In genomic region chr2:201780674-201781582, GRCh38 we compare ENCODE assay signal across 1 cellular context.
TF ChIP-seq lines count a peak whose summit lies in the region.

TSS of gene ALS2 (minus strand) at chr2:201780933. CDS start at chr2:201768885, 12,048 bp downstream.

TF ChIP-seq in HEK293, 187 proteins besides CTCF, POLR2A, EP300 and RAD21 (continued from another document and continues in another):
- TF ChIP-seq ZFP3 (tag by site-specific recombination; IDR thresholded peaks at IDR 0.05; ENCODE audit: low read depth): no peak
- no peak for TF ChIP-seq ZNF292 (tag by site-specific recombination; IDR thresholded peaks at IDR 0.05; ENCODE audit: borderline replicate concordance, low read depth)
- TF ChIP-seq ZNF23 (tag by site-specific recombination; IDR thresholded peaks at IDR 0.05; ENCODE audit: borderline replicate concordance): no peak
- TF ChIP-seq HOXC10 (CRISPR knock-in tag; IDR thresholded peaks at IDR 0.05): no peak
- peak; percentile 63; the same call in 1 of the 2 replicates for TF ChIP-seq PATZ1 (tag by site-specific recombination; IDR thresholded peaks at IDR 0.05)
- no peak for TF ChIP-seq ZNF404 (tag by site-specific recombination; IDR thresholded peaks at IDR 0.05)
- peak; percentile 70; the same call in 1 of the 2 replicates for TF ChIP-seq ZFP37 (tag by site-specific recombination; IDR thresholded peaks at IDR 0.05)
- TF ChIP-seq KLF17 (tag by site-specific recombination; IDR thresholded peaks at IDR 0.05): peak; percentile 46; the same call in 1 of the 2 replicates
- TF ChIP-seq ZNF529 (tag by site-specific recombination; IDR thresholded peaks at IDR 0.05; ENCODE audit: insufficient replicate concordance): no peak
- TF ChIP-seq, protein P1, sequence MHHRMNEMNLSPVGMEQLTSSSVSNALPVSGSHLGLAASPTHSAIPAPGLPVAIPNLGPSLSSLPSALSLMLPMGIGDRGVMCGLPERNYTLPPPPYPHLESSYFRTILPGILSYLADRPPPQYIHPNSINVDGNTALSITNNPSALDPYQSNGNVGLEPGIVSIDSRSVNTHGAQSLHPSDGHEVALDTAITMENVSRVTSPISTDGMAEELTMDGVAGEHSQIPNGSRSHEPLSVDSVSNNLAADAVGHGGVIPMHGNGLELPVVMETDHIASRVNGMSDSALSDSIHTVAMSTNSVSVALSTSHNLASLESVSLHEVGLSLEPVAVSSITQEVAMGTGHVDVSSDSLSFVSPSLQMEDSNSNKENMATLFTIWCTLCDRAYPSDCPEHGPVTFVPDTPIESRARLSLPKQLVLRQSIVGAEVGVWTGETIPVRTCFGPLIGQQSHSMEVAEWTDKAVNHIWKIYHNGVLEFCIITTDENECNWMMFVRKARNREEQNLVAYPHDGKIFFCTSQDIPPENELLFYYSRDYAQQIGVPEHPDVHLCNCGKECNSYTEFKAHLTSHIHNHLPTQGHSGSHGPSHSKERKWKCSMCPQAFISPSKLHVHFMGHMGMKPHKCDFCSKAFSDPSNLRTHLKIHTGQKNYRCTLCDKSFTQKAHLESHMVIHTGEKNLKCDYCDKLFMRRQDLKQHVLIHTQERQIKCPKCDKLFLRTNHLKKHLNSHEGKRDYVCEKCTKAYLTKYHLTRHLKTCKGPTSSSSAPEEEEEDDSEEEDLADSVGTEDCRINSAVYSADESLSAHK (tag by site-specific recombination; IDR thresholded peaks at IDR 0.05): no peak
- TF ChIP-seq ZNF530 (tag by site-specific recombination; IDR thresholded peaks at IDR 0.05; ENCODE audit: low read depth): no peak
- no peak for TF ChIP-seq ZNF654 (tag by site-specific recombination; IDR thresholded peaks at IDR 0.05; ENCODE audit: low read depth)
- TF ChIP-seq ZIC2 (tag by site-specific recombination; IDR thresholded peaks at IDR 0.05): 0 out of 2 replicates have a peak, but pooled peaks have one; percentile 41
- TF ChIP-seq ZNF335 (tag by site-specific recombination; conservative IDR thresholded peaks at IDR 0.05): peak; percentile 93
- TF ChIP-seq ZNF677 (tag by site-specific recombination; IDR thresholded peaks at IDR 0.05): no peak
- TF ChIP-seq ZXDB (tag by site-specific recombination; IDR thresholded peaks at IDR 0.05): peak; percentile 51
- TF ChIP-seq ZNF624 (tag by site-specific recombination; IDR thresholded peaks at IDR 0.05): no peak
- no peak for TF ChIP-seq OSR2 (tag by site-specific recombination; IDR thresholded peaks at IDR 0.05)
- peak; percentile 75 for TF ChIP-seq SP2 (tag by site-specific recombination; IDR thresholded peaks at IDR 0.05)
- TF ChIP-seq, protein P2, sequence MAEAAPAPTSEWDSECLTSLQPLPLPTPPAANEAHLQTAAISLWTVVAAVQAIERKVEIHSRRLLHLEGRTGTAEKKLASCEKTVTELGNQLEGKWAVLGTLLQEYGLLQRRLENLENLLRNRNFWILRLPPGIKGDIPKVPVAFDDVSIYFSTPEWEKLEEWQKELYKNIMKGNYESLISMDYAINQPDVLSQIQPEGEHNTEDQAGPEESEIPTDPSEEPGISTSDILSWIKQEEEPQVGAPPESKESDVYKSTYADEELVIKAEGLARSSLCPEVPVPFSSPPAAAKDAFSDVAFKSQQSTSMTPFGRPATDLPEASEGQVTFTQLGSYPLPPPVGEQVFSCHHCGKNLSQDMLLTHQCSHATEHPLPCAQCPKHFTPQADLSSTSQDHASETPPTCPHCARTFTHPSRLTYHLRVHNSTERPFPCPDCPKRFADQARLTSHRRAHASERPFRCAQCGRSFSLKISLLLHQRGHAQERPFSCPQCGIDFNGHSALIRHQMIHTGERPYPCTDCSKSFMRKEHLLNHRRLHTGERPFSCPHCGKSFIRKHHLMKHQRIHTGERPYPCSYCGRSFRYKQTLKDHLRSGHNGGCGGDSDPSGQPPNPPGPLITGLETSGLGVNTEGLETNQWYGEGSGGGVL (tag by site-specific recombination; IDR thresholded peaks at IDR 0.05): 0 out of 2 replicates have a peak, but pooled peaks have one; percentile 22
- TF ChIP-seq ZNF433 (tag by site-specific recombination; IDR thresholded peaks at IDR 0.05; ENCODE audit: low read depth): no peak
- no peak for TF ChIP-seq ZNF791 (tag by site-specific recombination; IDR thresholded peaks at IDR 0.05)
- TF ChIP-seq ZNF423 (tag by site-specific recombination; IDR thresholded peaks at IDR 0.05): no peak
- TF ChIP-seq ZNF266 (tag by site-specific recombination; IDR thresholded peaks at IDR 0.05; ENCODE audit: low read depth): no peak
- peak; percentile 44 for TF ChIP-seq SP7 (tag by site-specific recombination; IDR thresholded peaks at IDR 0.05)
- no peak for TF ChIP-seq BCL11B (tag by site-specific recombination; IDR thresholded peaks at IDR 0.05; ENCODE audit: low read depth)
- peak; percentile 77; the same call in 1 of the 2 replicates for TF ChIP-seq ZNF501 (tag by site-specific recombination; IDR thresholded peaks at IDR 0.05)
- TF ChIP-seq, protein P3, sequence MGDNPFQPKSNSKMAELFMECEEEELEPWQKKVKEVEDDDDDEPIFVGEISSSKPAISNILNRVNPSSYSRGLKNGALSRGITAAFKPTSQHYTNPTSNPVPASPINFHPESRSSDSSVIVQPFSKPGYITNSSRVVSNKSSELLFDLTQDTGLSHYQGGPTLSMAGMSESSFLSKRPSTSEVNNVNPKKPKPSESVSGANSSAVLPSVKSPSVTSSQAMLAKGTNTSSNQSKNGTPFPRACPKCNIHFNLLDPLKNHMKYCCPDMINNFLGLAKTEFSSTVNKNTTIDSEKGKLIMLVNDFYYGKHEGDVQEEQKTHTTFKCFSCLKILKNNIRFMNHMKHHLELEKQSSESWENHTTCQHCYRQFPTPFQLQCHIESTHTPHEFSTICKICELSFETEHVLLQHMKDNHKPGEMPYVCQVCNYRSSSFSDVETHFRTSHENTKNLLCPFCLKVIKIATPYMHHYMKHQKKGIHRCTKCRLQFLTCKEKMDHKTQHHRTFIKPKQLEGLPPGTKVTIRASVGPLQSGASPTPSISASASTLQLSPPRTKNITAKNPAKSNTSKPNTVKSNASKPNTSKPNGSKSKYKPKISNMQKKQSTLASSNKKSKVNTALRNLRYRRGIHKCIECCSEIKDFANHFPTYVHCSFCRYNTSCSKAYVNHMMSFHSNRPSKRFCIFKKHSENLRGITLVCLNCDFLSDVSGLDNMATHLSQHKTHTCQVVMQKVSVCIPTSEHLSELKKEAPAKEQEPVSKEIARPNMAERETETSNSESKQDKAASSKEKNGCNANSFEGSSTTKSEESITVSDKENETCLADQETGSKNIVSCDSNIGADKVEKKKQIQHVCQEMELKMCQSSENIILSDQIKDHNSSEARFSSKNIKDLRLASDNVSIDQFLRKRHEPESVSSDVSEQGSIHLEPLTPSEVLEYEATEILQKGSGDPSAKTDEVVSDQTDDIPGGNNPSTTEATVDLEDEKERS (tag by site-specific recombination; IDR thresholded peaks at IDR 0.05): no peak
- no peak for TF ChIP-seq ZNF157 (tag by site-specific recombination; IDR thresholded peaks at IDR 0.05)
- TF ChIP-seq ZNF341 (tag by site-specific recombination; IDR thresholded peaks at IDR 0.05; ENCODE audit: low read depth): peak; percentile 14; the same call in 1 of the 2 replicates
- TF ChIP-seq ZNF140 (tag by site-specific recombination; IDR thresholded peaks at IDR 0.05): no peak
- no peak; the same call in none of the 2 replicates for TF ChIP-seq ZEB2 (tag by site-specific recombination; IDR thresholded peaks at IDR 0.05)
- TF ChIP-seq ZNF610 (tag by site-specific recombination; IDR thresholded peaks at IDR 0.05; ENCODE audit: borderline replicate concordance): no peak
- TF ChIP-seq ZNF658 (tag by site-specific recombination; IDR thresholded peaks at IDR 0.05): no peak
- no peak for TF ChIP-seq ZNF354C (tag by site-specific recombination; IDR thresholded peaks at IDR 0.05; ENCODE audit: borderline replicate concordance, low read depth)
- no peak for TF ChIP-seq ZBTB6 (tag by site-specific recombination; IDR thresholded peaks at IDR 0.05)
- TF ChIP-seq, protein P4, sequence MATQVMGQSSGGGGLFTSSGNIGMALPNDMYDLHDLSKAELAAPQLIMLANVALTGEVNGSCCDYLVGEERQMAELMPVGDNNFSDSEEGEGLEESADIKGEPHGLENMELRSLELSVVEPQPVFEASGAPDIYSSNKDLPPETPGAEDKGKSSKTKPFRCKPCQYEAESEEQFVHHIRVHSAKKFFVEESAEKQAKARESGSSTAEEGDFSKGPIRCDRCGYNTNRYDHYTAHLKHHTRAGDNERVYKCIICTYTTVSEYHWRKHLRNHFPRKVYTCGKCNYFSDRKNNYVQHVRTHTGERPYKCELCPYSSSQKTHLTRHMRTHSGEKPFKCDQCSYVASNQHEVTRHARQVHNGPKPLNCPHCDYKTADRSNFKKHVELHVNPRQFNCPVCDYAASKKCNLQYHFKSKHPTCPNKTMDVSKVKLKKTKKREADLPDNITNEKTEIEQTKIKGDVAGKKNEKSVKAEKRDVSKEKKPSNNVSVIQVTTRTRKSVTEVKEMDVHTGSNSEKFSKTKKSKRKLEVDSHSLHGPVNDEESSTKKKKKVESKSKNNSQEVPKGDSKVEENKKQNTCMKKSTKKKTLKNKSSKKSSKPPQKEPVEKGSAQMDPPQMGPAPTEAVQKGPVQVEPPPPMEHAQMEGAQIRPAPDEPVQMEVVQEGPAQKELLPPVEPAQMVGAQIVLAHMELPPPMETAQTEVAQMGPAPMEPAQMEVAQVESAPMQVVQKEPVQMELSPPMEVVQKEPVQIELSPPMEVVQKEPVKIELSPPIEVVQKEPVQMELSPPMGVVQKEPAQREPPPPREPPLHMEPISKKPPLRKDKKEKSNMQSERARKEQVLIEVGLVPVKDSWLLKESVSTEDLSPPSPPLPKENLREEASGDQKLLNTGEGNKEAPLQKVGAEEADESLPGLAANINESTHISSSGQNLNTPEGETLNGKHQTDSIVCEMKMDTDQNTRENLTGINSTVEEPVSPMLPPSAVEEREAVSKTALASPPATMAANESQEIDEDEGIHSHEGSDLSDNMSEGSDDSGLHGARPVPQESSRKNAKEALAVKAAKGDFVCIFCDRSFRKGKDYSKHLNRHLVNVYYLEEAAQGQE (tag by site-specific recombination; IDR thresholded peaks at IDR 0.05): no peak
- no peak for TF ChIP-seq SCRT1 (tag by site-specific recombination; IDR thresholded peaks at IDR 0.05; ENCODE audit: borderline replicate concordance)
- no peak for TF ChIP-seq ZNF837 (tag by site-specific recombination; IDR thresholded peaks at IDR 0.05)
- no peak for TF ChIP-seq ZNF362 (tag by site-specific recombination; IDR thresholded peaks at IDR 0.05)
- TF ChIP-seq ZNF664 (tag by site-specific recombination; IDR thresholded peaks at IDR 0.05): no peak
- no peak; the same call in 1 of the 2 replicates for TF ChIP-seq ZNF394 (tag by site-specific recombination; IDR thresholded peaks at IDR 0.05; ENCODE audit: borderline replicate concordance)
- no peak for TF ChIP-seq RBAK (tag by site-specific recombination; IDR thresholded peaks at IDR 0.05)
